Comparison of ENCODE assay signal across 8 cellular contexts in genomic region chr11:73143126-73143838, GRCh38. TPM values are rescaled to one million over a fixed set of nuclear protein-coding genes. Genes with fewer than 3 reads are reported as not detected.
DNase-seq lines count a peak whose midpoint lies in the region; ATAC-seq and TF ChIP-seq lines count a peak whose summit lies in the region.

No MANE protein-coding gene starts in this region.

- TF ChIP-seq POLR2A in uterus (IDR thresholded peaks at IDR 0.05) = no peak

- WGBS in heart right ventricle, 2 donors = 7 to 14% methylated on average over 13 of the region's 13 CpGs
- 48% methylated on average over 13 of the region's 13 CpGs for WGBS in mesenchymal stem cell

- H3K4me3 ChIP-seq in heart right ventricle = peak overlapping the region in 9 of 10 donors; percentile 23 to 98 (median 93)
- peak overlapping the region; percentile 78 to 93 for H3K4me3 ChIP-seq in mesenchymal stem cell (ENCODE audit: insufficient read depth in 1 of 2, low read depth in 1 of 2, low read length in 2 of 2)
- H3K4me3 ChIP-seq in uterus = peak overlapping the region; percentile 82 to 93

- peaks cover 1% of the 10 kb centered on the region for H3K79me1 ChIP-seq in mesenchymal stem cell (replicated peaks; ENCODE audit: low read length, poor library complexity, severe bottlenecking)

- no peaks in the 10 kb centered on the region for H3K27me3 ChIP-seq in heart right ventricle
- no peaks in the 10 kb centered on the region for H3K27me3 ChIP-seq in mesenchymal stem cell (ENCODE audit: control insufficient read depth in 1 of 2, insufficient read depth in 1 of 2, low read length in 2 of 2)
- no peaks in the 10 kb centered on the region for H3K27me3 ChIP-seq in uterus

- no peak overlapping the region for H2BK5ac ChIP-seq in mesenchymal stem cell (ENCODE audit: low read depth, low read length, poor library complexity, severe bottlenecking)

- H2AFZ ChIP-seq in mesenchymal stem cell (ENCODE audit: low read depth, low read length) = peak overlapping the region; percentile 6

- ATAC-seq in heart right ventricle (no peak), GM19324 (IDR thresholded peaks at IDR 0.05; ENCODE audit: low FRiP score, unreplicated experiment) (no peak)
- no peak for ATAC-seq in central memory CD8-positive, alpha-beta T cell (replicated peaks; ENCODE audit: extremely low read depth, poor library complexity, severe bottlenecking)

- DNase-seq in heart right ventricle (no peak), cardiac septum (ENCODE audit: low spot score) (no peak), NCI-H82 treated with DMSO at 0.1 percent for 48 hours (lab: John Stamatoyannopoulos, UW; ENCODE audit: unreplicated experiment) (peak; percentile 20), mesenchymal stem cell (peak; percentile 67), uterus (no peak), SW 1271 (lab: John Stamatoyannopoulos, UW) (no peak)
- no peak for DNase-seq in central memory CD8-positive, alpha-beta T cell (ENCODE audit: low spot score in 2 of 2)

- peak overlapping the region in 1 of 2 experiments; percentile 9 for H3K18ac ChIP-seq in mesenchymal stem cell (ENCODE audit: low read depth in 1 of 2, low read length in 2 of 2)

- H4K8ac ChIP-seq in mesenchymal stem cell (ENCODE audit: low read length) = peak overlapping the region; percentile 70

- H2BK120ac ChIP-seq in mesenchymal stem cell (ENCODE audit: low read depth, low read length) = no peak overlapping the region

- H3K9ac ChIP-seq in mesenchymal stem cell (ENCODE audit: low read length) = peak overlapping the region; percentile 92

- peak overlapping the region in 1 of 2 experiments; percentile 46 for H2BK12ac ChIP-seq in mesenchymal stem cell (ENCODE audit: low read length in 2 of 2)

- H3K14ac ChIP-seq in mesenchymal stem cell (ENCODE audit: low read length in 2 of 2) = no peak overlapping the region

- H3K27me3 Mint-ChIP-seq in central memory CD8-positive, alpha-beta T cell = no peaks in the 10 kb centered on the region

- H3K4me1 Mint-ChIP-seq in central memory CD8-positive, alpha-beta T cell = peaks cover 30% of the 10 kb centered on the region

- peak overlapping the region; percentile 96 for H3K27ac Mint-ChIP-seq in central memory CD8-positive, alpha-beta T cell (ENCODE audit: low read depth)

- H3K4me2 ChIP-seq in mesenchymal stem cell (ENCODE audit: low read length, poor library complexity, severe bottlenecking) = peak overlapping the region; percentile 55

- H3K9me3 ChIP-seq in heart right ventricle = no peaks in the 10 kb centered on the region
- H3K9me3 ChIP-seq in mesenchymal stem cell (ENCODE audit: control insufficient read depth, low read length) = no peaks in the 10 kb centered on the region
- H3K9me3 ChIP-seq in uterus = no peaks in the 10 kb centered on the region

- intact Hi-C loops in heart right ventricle (cut with DNase I) = loop anchor here in 8 of 10 donors (2.0 to 10.0 kb wide), 10 partner anchors 34 to 311 kb away; no protein-coding TSS in a partner anchor
- intact Hi-C loops in cardiac septum (cut with DNase I) = loop anchor here (5.0 kb wide), 2 partner anchors 286 to 311 kb away; no protein-coding TSS in a partner anchor
- intact Hi-C loops in uterus (cut with DNase I; ENCODE audit: low total_unique reads) = no loop called here

- H3K36me3 Mint-ChIP-seq in central memory CD8-positive, alpha-beta T cell (ENCODE audit: insufficient read depth) = peaks cover 25% of the 10 kb centered on the region

- no peak overlapping the region for H2AK5ac ChIP-seq in mesenchymal stem cell (ENCODE audit: low read length, severe bottlenecking)

- peaks cover 0 to 13% (median 0%) of the 10 kb centered on the region in 9 donors for H3K36me3 ChIP-seq in heart right ventricle
- H3K36me3 ChIP-seq in mesenchymal stem cell (ENCODE audit: control insufficient read depth in 1 of 2, insufficient read depth in 2 of 2, low read depth in 1 of 2, low read length in 2 of 2) = no peaks in the 10 kb centered on the region
- no peaks in the 10 kb centered on the region for H3K36me3 ChIP-seq in uterus

- peak overlapping the region; percentile 82 to 99 (median 98) for H3K27ac ChIP-seq in heart right ventricle
- peak overlapping the region; percentile 17 for H3K27ac ChIP-seq in mesenchymal stem cell (ENCODE audit: low read length, poor library complexity, severe bottlenecking)
- H3K27ac ChIP-seq in uterus = peak overlapping the region; percentile 98

- no peak overlapping the region for H4K91ac ChIP-seq in mesenchymal stem cell (ENCODE audit: low read length)

- H3K4me1 ChIP-seq in heart right ventricle (peaks cover 5 to 77% (median 45%) of the 10 kb centered on the region in 9 donors), mesenchymal stem cell (ENCODE audit: control insufficient read depth, insufficient read depth, low read depth, low read length) (peaks cover 12% of the 10 kb centered on the region), uterus (no peaks in the 10 kb centered on the region)

- H3K4ac ChIP-seq in mesenchymal stem cell (ENCODE audit: low read depth in 1 of 2, low read length in 2 of 2) = peak overlapping the region in 1 of 2 experiments; percentile 15

- H2BK15ac ChIP-seq in mesenchymal stem cell (ENCODE audit: low read depth, poor library complexity, severe bottlenecking) = no peak overlapping the region

- TF ChIP-seq CTCF in heart right ventricle (IDR thresholded peaks at IDR 0.05) (no peak), uterus (IDR thresholded peaks at IDR 0.05) (no peak)

- no peak overlapping the region for H3K23ac ChIP-seq in mesenchymal stem cell (ENCODE audit: low read length in 2 of 2)

- peak overlapping the region; percentile 88 for H3K4me3 Mint-ChIP-seq in central memory CD8-positive, alpha-beta T cell

- no peaks in the 10 kb centered on the region for H3K9me3 Mint-ChIP-seq in central memory CD8-positive, alpha-beta T cell

RNA-seq across cellular contexts. Expression of gene FCHSD2, which starts 1.2 kb away (rescaled TPM):
- 10 to 100 TPM; 28.1 to 48.4 (median 39.0) TPM for total RNA-seq in heart right ventricle
- polyA plus RNA-seq in heart right ventricle = 10 to 100 TPM; 16.1 to 17.1 TPM
- total RNA-seq in cardiac septum = 56.6 TPM
- 12.8 TPM for polyA plus RNA-seq in mesenchymal stem cell (2013, experiment 1 of 2)
- polyA plus RNA-seq in mesenchymal stem cell (2013, experiment 2 of 2) = 11.6 TPM
- total RNA-seq in uterus = 10 to 100 TPM; 13.6 to 73.9 (median 27.7) TPM

Comparison
In these comparisons a context has a peak if more than half of its experiments do, and no peak if none do; other contexts are left out.
1. DNase-seq: peak in NCI-H82 treated with DMSO at 0.1 percent for 48 hours (single experiment) and mesenchymal stem cell (single experiment); none in heart right ventricle (0 of 2), cardiac septum (single experiment), central memory CD8-positive, alpha-beta T cell (0 of 2), uterus (0 of 2) and SW 1271 (0 of 2).
2. H3K27ac ChIP-seq: peak in every context shown above with its lines; median percentile 98 in uterus; 98 in heart right ventricle; 17 in mesenchymal stem cell.
3. Peak in every context shown above with its lines, with median percentiles within 50 percentile points of each other: H3K4me3 ChIP-seq.